21 cellular contexts compared by ENCODE assay signal in genomic region chr17:7496470-7497227, GRCh38. TPM values are rescaled to one million over a fixed set of nuclear protein-coding genes. Genes with fewer than 3 reads are reported as not detected.
A peak's percentile ranks its signal among the peaks of the same experiment; 100 is the strongest.
DNase-seq lines count a peak whose midpoint lies in the region; ATAC-seq, FAIRE-seq and TF ChIP-seq lines count a peak whose summit lies in the region.
"Had no signal": no experiment of that assay in that cellular context is flagged by ENCODE, and none has a peak within 500 bp of the region (broad histone marks: within the 10 kb centered on the region; RNA-seq: fewer than 3 reads in every experiment).

No MANE protein-coding gene starts in this region.

- POLR2A ChIA-PET in activated B cell treated with CpG ODN at 0.5 μM for 24 hours (lab: Charles Lee) = no interaction called here

- no peak overlapping the region for H3K4me3 ChIP-seq in GM23338
- H3K4me3 ChIP-seq in heart right ventricle = peak overlapping the region in 2 of 10 donors; percentile 7 to 17
- H3K4me3 ChIP-seq: BLaER1, body of pancreas, suprapubic skin had no signal

- H4K20me1 ChIP-seq in GM23338 (replicated peaks; ENCODE audit: insufficient read depth) = peaks cover 23% of the 10 kb centered on the region

- H3K9me2 ChIP-seq in GM23338 (ENCODE audit: insufficient read depth) = no peaks in the 10 kb centered on the region

- 68 to 73% methylated on average over 21 of the region's 21 CpGs for WGBS in heart right ventricle, 2 donors

- H3K27ac Mint-ChIP-seq in GM23338 = 0 out of 2 replicates have a peak overlapping the region, but pooled peaks have one; percentile 27
- H3K27ac Mint-ChIP-seq in activated B cell treated with CpG ODN at 0.5 μM for 24 hours = peak overlapping the region; percentile 18
- no peak overlapping the region for H3K27ac Mint-ChIP-seq in glutamatergic neuron (ENCODE audit: unreplicated experiment)

- H3K4me1 ChIP-seq in GM23338 (ENCODE audit: insufficient read depth) = no peaks in the 10 kb centered on the region
- H3K4me1 ChIP-seq in heart right ventricle = peaks cover 0 to 66% (median 31%) of the 10 kb centered on the region in 9 donors
- H3K4me1 ChIP-seq: foreskin keratinocyte, parathyroid adenoma, suprapubic skin had no signal

- no peak for TF ChIP-seq CTCF in GM23338 (conservative IDR thresholded peaks at IDR 0.05; ENCODE audit: low read depth in 2 of 2)
- TF ChIP-seq CTCF in activated B cell treated with CpG ODN at 0.5 μM for 24 hours (IDR thresholded peaks at IDR 0.05) = no peak
- TF ChIP-seq CTCF in heart right ventricle (IDR thresholded peaks at IDR 0.05) = no peak
- no peak for TF ChIP-seq CTCF in glutamatergic neuron (IDR thresholded peaks at IDR 0.05; ENCODE audit: partially characterized antibody, unreplicated experiment)

- no peak for FAIRE-seq in RCC 7860 (lab: Jason Lieb, UNC)

- H3K36me3 ChIP-seq in GM23338 (ENCODE audit: insufficient read depth) = peaks cover 32% of the 10 kb centered on the region
- peaks cover 0 to 79% (median 51%) of the 10 kb centered on the region in 9 donors for H3K36me3 ChIP-seq in heart right ventricle

- intact Hi-C loops in activated B cell treated with CpG ODN at 0.5 μM for 24 hours (cut with micrococcal nuclease) = no loop called here
- intact Hi-C loops in heart right ventricle (cut with DNase I) = no loop called here
- intact Hi-C loops in sciatic nerve (cut with DNase I) = no loop called here

- peaks cover 8% of the 10 kb centered on the region for H3K27me3 Mint-ChIP-seq in GM23338 (ENCODE audit: insufficient read depth, low read depth, poor library complexity)
- H3K27me3 Mint-ChIP-seq in activated B cell treated with CpG ODN at 0.5 μM for 24 hours = no peaks in the 10 kb centered on the region
- H3K27me3 Mint-ChIP-seq in glutamatergic neuron (ENCODE audit: unreplicated experiment) = no peaks in the 10 kb centered on the region

- H3K4me2 ChIP-seq in GM23338 = no peak overlapping the region
- H3K4me2 ChIP-seq: BLaER1 had no signal

- H3K4me1 Mint-ChIP-seq in GM23338 = peaks cover 3% of the 10 kb centered on the region; the same call in 2 of the 3 replicates
- H3K4me1 Mint-ChIP-seq in activated B cell treated with CpG ODN at 0.5 μM for 24 hours = peaks cover 15% of the 10 kb centered on the region
- peaks cover 12% of the 10 kb centered on the region for H3K4me1 Mint-ChIP-seq in glutamatergic neuron (ENCODE audit: low read depth, unreplicated experiment)

- CTCF ChIA-PET in activated B cell treated with CpG ODN at 0.5 μM for 24 hours (lab: Charles Lee) = no interaction called here

- no peaks in the 10 kb centered on the region; the same call in 2 of the 3 replicates for H3K9me3 Mint-ChIP-seq in GM23338
- no peaks in the 10 kb centered on the region for H3K9me3 Mint-ChIP-seq in activated B cell treated with CpG ODN at 0.5 μM for 24 hours
- peaks cover 4% of the 10 kb centered on the region for H3K9me3 Mint-ChIP-seq in glutamatergic neuron (ENCODE audit: unreplicated experiment)

- H3K79me2 ChIP-seq in GM23338 (replicated peaks; ENCODE audit: insufficient read depth) = peaks cover 43% of the 10 kb centered on the region

- H3F3A ChIP-seq in GM23338 (replicated peaks; ENCODE audit: low read depth) = 0 out of 2 replicates have a peak, but pooled peaks cover 10% of the 10 kb centered on the region

- H3K4me3 Mint-ChIP-seq in GM23338 = no peak overlapping the region; the same call in 2 of the 3 replicates
- no peak overlapping the region for H3K4me3 Mint-ChIP-seq in activated B cell treated with CpG ODN at 0.5 μM for 24 hours
- H3K4me3 Mint-ChIP-seq in glutamatergic neuron (ENCODE audit: unreplicated experiment) = no peak overlapping the region

- ATAC-seq in GM23338 (no peak), activated B cell treated with CpG ODN at 0.5 μM for 24 hours (ENCODE audit: low read depth) (no peak), heart right ventricle (peak; percentile 70 to 91 (median 82)), sciatic nerve (peak; percentile 27), HG02763 (IDR thresholded peaks at IDR 0.05; ENCODE audit: unreplicated experiment) (no peak)
- ATAC-seq: foreskin keratinocyte had no signal

- no peaks in the 10 kb centered on the region for H3K9me3 ChIP-seq in heart right ventricle
- H3K9me3 ChIP-seq: BLaER1, body of pancreas, suprapubic skin had no signal

- H2AFZ ChIP-seq in GM23338 = no peak overlapping the region
- H2AFZ ChIP-seq: parathyroid adenoma had no signal

- peaks cover 81% of the 10 kb centered on the region for H3K36me3 Mint-ChIP-seq in GM23338 (ENCODE audit: low read depth)
- peaks cover 83% of the 10 kb centered on the region for H3K36me3 Mint-ChIP-seq in activated B cell treated with CpG ODN at 0.5 μM for 24 hours (ENCODE audit: low read depth)
- H3K36me3 Mint-ChIP-seq in glutamatergic neuron (ENCODE audit: unreplicated experiment) = no peaks in the 10 kb centered on the region

- H3K27ac ChIP-seq in GM23338 (ENCODE audit: low read depth) (no peak overlapping the region), heart right ventricle (peak overlapping the region; percentile 46 to 88 (median 80))
- H3K27ac ChIP-seq: BLaER1, body of pancreas, foreskin keratinocyte, parathyroid adenoma, suprapubic skin had no signal

- DNase-seq in GM23338 (ENCODE audit: low spot score) (no peak), activated B cell treated with CpG ODN at 0.5 μM for 24 hours (no peak), heart right ventricle (peak in 1 of 2 donors; percentile 50), sciatic nerve (ENCODE audit: low spot score) (no peak), RCC 7860 (ENCODE audit: low spot score) (no peak), glutamatergic neuron (no peak), midbrain (lab: John Stamatoyannopoulos, UW) (no peak)
- DNase-seq: activated CD4-positive, alpha-beta T cell treated with anti-CD3 and anti-CD28 coated beads, Interleukin-2, amount 50 U/mL, for 48 hours; activated gamma-delta T cell; body of pancreas; effector CD8-positive, alpha-beta T cell; foreskin keratinocyte; NCI-H2081 treated with DMSO at 0.1 percent for 48 hours; SHP77; stimulated activated CD4-positive, alpha-beta T cell treated with anti-CD3 and anti-CD28 coated beads, Interleukin-15, amount 100 ng/mL, for 24 hours had no signal

- H3K27me3 ChIP-seq in GM23338 (ENCODE audit: insufficient read depth) (no peaks in the 10 kb centered on the region), heart right ventricle (no peaks in the 10 kb centered on the region)
- H3K27me3 ChIP-seq: BLaER1, body of pancreas, foreskin keratinocyte, suprapubic skin had no signal

TF ChIP-seq in GM23338, 12 proteins besides CTCF, POLR2A, EP300 and RAD21 (continues in another document):
- TF ChIP-seq ZNF114 (CRISPR knock-in tag; IDR thresholded peaks at IDR 0.05) (no peak), EZH2 (IDR thresholded peaks at IDR 0.05; ENCODE audit: low read depth, unreplicated experiment) (no peak), POLR2AphosphoS5 (IDR thresholded peaks at IDR 0.05; ENCODE audit: low read depth) (no peak), CREB1 (CRISPR knock-in tag; IDR thresholded peaks at IDR 0.05; ENCODE audit: low read depth) (no peak)

RNA-seq across cellular contexts. Expression of gene POLR2A, which starts 12.5 kb away (rescaled TPM):
- total RNA-seq in GM23338 (2014; rRNA removed; shearing (Covaris generic)) = 136 and 151 TPM in 2 replicates
- polyA plus RNA-seq in GM23338 (2016; fragmentation: Nextera tagmentation; extraction: Ambion mirVana) (56.8 and 58.1 TPM in 2 replicates), heart right ventricle (10 to 100 TPM in 1 of 2 donors, 1 to 10 TPM in 1; 8.4 to 24.7 TPM)
- total RNA-seq in activated B cell treated with CpG ODN at 0.5 μM for 24 hours (148 and 162 TPM in 2 replicates), heart right ventricle (10 to 100 TPM; 40.5 to 61.7 (median 48.8) TPM), sciatic nerve (126 TPM), glutamatergic neuron (ENCODE audit: unreplicated experiment) (200 TPM)

RNA-seq across cellular contexts. Expression of gene SLC35G6, which starts 15.4 kb away (rescaled TPM):
- total RNA-seq in GM23338 (2014; rRNA removed; shearing (Covaris generic)) = not detected in 2 replicates
- 0.16 TPM in 1 of 2 replicates, not detected in the other for polyA plus RNA-seq in GM23338 (2016; fragmentation: Nextera tagmentation; extraction: Ambion mirVana)
- total RNA-seq in activated B cell treated with CpG ODN at 0.5 μM for 24 hours = not detected in 2 replicates
- not detected for total RNA-seq in heart right ventricle
- polyA plus RNA-seq in heart right ventricle = not detected
- not detected for total RNA-seq in sciatic nerve
- 0.34 TPM for total RNA-seq in glutamatergic neuron (ENCODE audit: unreplicated experiment)
- total RNA-seq: body of pancreas; foreskin keratinocyte; suprapubic skin; T-helper 2 cell treated with Interferon-gamma antibody and Interleukin-4, amounts not matched to agents 100 ng/mL and 5 ng/mL, for 36 hours had no signal
- polyA plus RNA-seq: foreskin keratinocyte had no signal

RNA-seq across cellular contexts. Expression of gene ZBTB4, which starts 17.2 kb away (rescaled TPM):
- 6.9 and 11.2 TPM in 2 replicates for total RNA-seq in GM23338 (2014; rRNA removed; shearing (Covaris generic))
- polyA plus RNA-seq in GM23338 (2016; fragmentation: Nextera tagmentation; extraction: Ambion mirVana) = 3.6 and 4.2 TPM in 2 replicates
- 28.8 and 30.5 TPM in 2 replicates for total RNA-seq in activated B cell treated with CpG ODN at 0.5 μM for 24 hours
- total RNA-seq in heart right ventricle = 10 to 100 TPM; 58.9 to 80.1 (median 69.4) TPM
- 10 to 100 TPM; 17.8 to 34.2 TPM for polyA plus RNA-seq in heart right ventricle
- 84.2 TPM for total RNA-seq in sciatic nerve
- total RNA-seq in glutamatergic neuron (ENCODE audit: unreplicated experiment) = 25.1 TPM

RNA-seq across cellular contexts. Expression of gene CHRNB1, which starts 51.8 kb away (rescaled TPM):
- 11.2 and 12.0 TPM in 2 replicates for total RNA-seq in GM23338 (2014; rRNA removed; shearing (Covaris generic))
- polyA plus RNA-seq in GM23338 (2016; fragmentation: Nextera tagmentation; extraction: Ambion mirVana) = 10.0 and 11.1 TPM in 2 replicates
- 5.9 and 6.0 TPM in 2 replicates for total RNA-seq in activated B cell treated with CpG ODN at 0.5 μM for 24 hours
- total RNA-seq in heart right ventricle = 10 to 100 TPM in 6 of 10 donors, 1 to 10 TPM in 4; 5.4 to 13.1 (median 10.3) TPM
- polyA plus RNA-seq in heart right ventricle = 10 to 100 TPM; 10.2 to 25.4 TPM
- total RNA-seq in sciatic nerve = 6.3 TPM
- 16.4 TPM for total RNA-seq in glutamatergic neuron (ENCODE audit: unreplicated experiment)

RNA-seq across cellular contexts. Expression of gene TNFSF12, which starts 52.2 kb away (rescaled TPM):
- 1.6 and 6.0 TPM in 2 replicates for total RNA-seq in GM23338 (2014; rRNA removed; shearing (Covaris generic))
- polyA plus RNA-seq in GM23338 (2016; fragmentation: Nextera tagmentation; extraction: Ambion mirVana) = 3.5 and 5.1 TPM in 2 replicates
- total RNA-seq in activated B cell treated with CpG ODN at 0.5 μM for 24 hours = 25.2 and 30.7 TPM in 2 replicates
- total RNA-seq in heart right ventricle = 10 to 100 TPM; 21.7 to 44.3 (median 26.9) TPM
- 10 to 100 TPM; 20.6 to 51.0 TPM for polyA plus RNA-seq in heart right ventricle
- total RNA-seq in sciatic nerve = 63.9 TPM
- 0.83 TPM for total RNA-seq in glutamatergic neuron (ENCODE audit: unreplicated experiment)
- total RNA-seq: HT-29 had no signal

Comparison
In these comparisons a context has a peak if more than half of its experiments do, and no peak if none do; other contexts are left out.
1. ATAC-seq: peak in heart right ventricle (8 of 8) and sciatic nerve (single experiment); none in GM23338 (single experiment), activated B cell treated with CpG ODN at 0.5 μM for 24 hours (single experiment) and HG02763 (single experiment).